ENCODE assay signal across 8 cellular contexts in genomic region chr5:139774980-139775654, GRCh38. TPM values are rescaled to one million over a fixed set of nuclear protein-coding genes. Genes with fewer than 3 reads are reported as not detected.
DNase-seq lines count a peak whose midpoint lies in the region; ATAC-seq and TF ChIP-seq lines count a peak whose summit lies in the region.

No MANE protein-coding gene starts in this region.

- ATAC-seq in GM19023 (IDR thresholded peaks at IDR 0.05; ENCODE audit: unreplicated experiment) (peak; percentile 74), gastroesophageal sphincter (peak; percentile 91)

- no peak overlapping the region for H2BK120ac ChIP-seq in trophoblast cell (ENCODE audit: insufficient read depth, low read length, poor library complexity)

- H3K23ac ChIP-seq in trophoblast cell (ENCODE audit: low read length), result no peak overlapping the region

- H3K4me1 ChIP-seq in gastroesophageal sphincter, result peaks cover 0 to 8% (median 0%) of the 10 kb centered on the region in 3 donors
- no peaks in the 10 kb centered on the region for H3K4me1 ChIP-seq in trophoblast cell (ENCODE audit: control insufficient read depth in 1 of 2, insufficient read depth in 2 of 2, low read length in 2 of 2)

- H3K4me2 ChIP-seq in trophoblast cell (ENCODE audit: low read length), result peak overlapping the region; percentile 28

- no peak overlapping the region for H3K14ac ChIP-seq in trophoblast cell (ENCODE audit: low read length)

- H2BK5ac ChIP-seq in trophoblast cell (ENCODE audit: low read depth, low read length, poor library complexity), result no peak overlapping the region

- H3K27ac ChIP-seq in HL-60 (replicated peaks) (no peak overlapping the region), gastroesophageal sphincter (no peak overlapping the region), trophoblast cell (ENCODE audit: low read depth, low read length) (no peak overlapping the region)

- H2AFZ ChIP-seq in trophoblast cell (ENCODE audit: insufficient read depth, low read length, poor library complexity), result no peak overlapping the region

- no peak overlapping the region for H4K8ac ChIP-seq in trophoblast cell (ENCODE audit: low read depth, low read length)

- no peak overlapping the region for H3K9ac ChIP-seq in trophoblast cell (ENCODE audit: low read length)

- H3K36me3 ChIP-seq in gastroesophageal sphincter (no peaks in the 10 kb centered on the region), trophoblast cell (ENCODE audit: control insufficient read depth in 1 of 2, insufficient read depth in 2 of 2, low read length in 2 of 2) (no peaks in the 10 kb centered on the region)

- no peak overlapping the region for H3K4me3 ChIP-seq in AG09309 (ENCODE audit: control insufficient read depth, low read depth, low read length)
- no peak overlapping the region for H3K4me3 ChIP-seq in HL-60 (replicated peaks; ENCODE audit: insufficient read depth, low read length)
- no peak overlapping the region for H3K4me3 ChIP-seq in gastroesophageal sphincter
- H3K4me3 ChIP-seq in trophoblast cell (ENCODE audit: low read depth, low read length), result peak overlapping the region; percentile 10

- 39 to 43% methylated on average over 2 to 11 of the region's 32 CpGs for WGBS in gastroesophageal sphincter (ENCODE audit: low coverage in 1 of 2), 2 donors
- WGBS in trophoblast cell (ENCODE audit: extremely low coverage, insufficient coverage, insufficient read length), result no CpG with 5 or more reads among the region's 32 CpGs

- H3K79me1 ChIP-seq in trophoblast cell (ENCODE audit: low read length), result no peaks in the 10 kb centered on the region

- no peak overlapping the region for H3K4ac ChIP-seq in trophoblast cell (ENCODE audit: low read depth, low read length)

- H2BK12ac ChIP-seq in trophoblast cell (ENCODE audit: low read length), result no peak overlapping the region

- no peak for TF ChIP-seq POLR2A in gastroesophageal sphincter (IDR thresholded peaks at IDR 0.05)

- no peak overlapping the region for H4K12ac ChIP-seq in trophoblast cell (ENCODE audit: low read depth, low read length)

- no peak overlapping the region for H2AK5ac ChIP-seq in trophoblast cell (ENCODE audit: low read length)

- TF ChIP-seq CTCF in AG09309 (IDR thresholded peaks at IDR 0.05; ENCODE audit: control insufficient read depth, insufficient read depth, low read depth, low read length, missing control alignments) (peak; percentile 88), HL-60 (IDR thresholded peaks at IDR 0.05; ENCODE audit: insufficient read depth, low read length) (peak; percentile 15), gastroesophageal sphincter (IDR thresholded peaks at IDR 0.05) (peak in 3 of 4 experiments; percentile 80 to 97 (median 85))

- no peak for TF ChIP-seq EP300 in gastroesophageal sphincter (IDR thresholded peaks at IDR 0.05)

- no peaks in the 10 kb centered on the region for H3K79me2 ChIP-seq in trophoblast cell (ENCODE audit: control insufficient read depth, insufficient read depth, low read length, poor library complexity)

- no peak overlapping the region for H3K18ac ChIP-seq in trophoblast cell (ENCODE audit: low read length)

- no peaks in the 10 kb centered on the region for H3K27me3 ChIP-seq in HL-60 (ENCODE audit: insufficient read depth, poor library complexity, severe bottlenecking)
- no peaks in the 10 kb centered on the region for H3K27me3 ChIP-seq in gastroesophageal sphincter
- no peaks in the 10 kb centered on the region for H3K27me3 ChIP-seq in trophoblast cell (ENCODE audit: insufficient read depth, low read length)

- DNase-seq in AG09309 (ENCODE audit: low read depth), result no peak
- DNase-seq in HL-60 (ENCODE audit: low read depth in 1 of 2, low spot score in 1 of 2), result peak in 1 of 2 experiments; percentile 47
- DNase-seq in SHP77 treated with DMSO at 0.1 percent for 48 hours (lab: John Stamatoyannopoulos, UW), result peak; percentile 28
- peak; percentile 64 for DNase-seq in activated effector memory CD4-positive, alpha-beta T cell treated with Interleukin-2 at 50 U/mL for 16 hours
- DNase-seq in trophoblast cell, result peak; percentile 42 to 57
- DNase-seq in ureter (ENCODE audit: low spot score), result peak; percentile 71

- no peak overlapping the region for H4K91ac ChIP-seq in trophoblast cell (ENCODE audit: low read depth, low read length)

- no peaks in the 10 kb centered on the region for H3K9me3 ChIP-seq in gastroesophageal sphincter
- H3K9me3 ChIP-seq in trophoblast cell (ENCODE audit: insufficient read depth, low read depth, low read length), result no peaks in the 10 kb centered on the region

RNA-seq across cellular contexts. Expression of gene PSD2, which starts 20.5 kb away (rescaled TPM):
- under 1 TPM in 2 of 4 donors, not detected in 2; 0.13 to 0.16 TPM for total RNA-seq in gastroesophageal sphincter
- 0.37 and 0.38 TPM in 2 replicates for polyA plus RNA-seq in trophoblast cell (2013)
- 0.21 TPM for total RNA-seq in ureter

Comparison
In these comparisons a context has a peak if more than half of its experiments do, and no peak if none do; other contexts are left out.
1. CTCF ChIP-seq: peak in every context shown above with its lines; median percentile 88 in AG09309; 85 in gastroesophageal sphincter; 15 in HL-60.